8 cellular contexts compared by ENCODE assay signal in the genomic region with DNA sequence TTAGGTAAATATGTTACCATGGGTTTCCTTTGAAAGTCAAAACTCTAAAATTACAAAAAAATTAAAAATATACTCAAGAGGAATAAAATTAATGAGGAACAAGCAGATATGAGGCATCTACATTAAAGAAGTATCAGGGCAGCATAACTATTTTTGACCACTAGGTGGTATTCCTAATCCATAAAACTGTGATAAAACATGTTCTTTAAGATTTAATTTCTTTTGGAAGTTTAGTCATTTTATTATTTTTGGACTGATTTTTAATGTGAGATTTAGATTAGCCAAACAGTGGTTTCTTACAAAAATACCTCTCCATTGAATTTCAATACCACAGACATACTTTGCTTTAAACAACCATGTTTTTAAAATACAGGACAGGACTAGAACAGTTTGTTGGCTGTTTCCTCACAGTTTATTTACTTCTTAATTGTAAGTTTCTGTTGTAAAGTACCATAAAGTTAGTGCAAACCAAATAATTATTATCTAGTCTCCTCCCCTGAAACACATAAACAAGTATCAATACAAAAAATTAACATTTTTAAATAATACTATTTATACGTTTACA. TPM values are rescaled to one million over a fixed set of nuclear protein-coding genes. Genes with fewer than 3 reads are reported as not detected.
DNase-seq lines count a peak whose midpoint lies in the region; ATAC-seq, FAIRE-seq and TF ChIP-seq lines count a peak whose summit lies in the region.

No MANE protein-coding gene starts in this region.

- H3K9ac ChIP-seq in Karpas-422 (ENCODE audit: low read length) (no peak overlapping the region), astrocyte (ENCODE audit: low read length) (no peak overlapping the region)

- CTCF ChIA-PET in GM10248 (lab: Yijun Ruan, JAX) = interaction anchor here (0.6 to 2.4 kb wide), 4 partner anchors 20 to 1924 kb away, joined by 3 to 12 read pairs (median 4); no protein-coding TSS in a partner anchor

- no peaks in the 10 kb centered on the region for H3K4me1 Mint-ChIP-seq in astrocyte (ENCODE audit: low read depth, unreplicated experiment)
- peaks cover 2% of the 10 kb centered on the region for H3K4me1 Mint-ChIP-seq in T-helper 2 cell treated with Interferon-gamma antibody and Interleukin-4, amounts not matched to agents 5 μg/mL and 100 μg/mL, for 36 hours (ENCODE audit: low read depth)

- H3K79me2 ChIP-seq in Karpas-422 (ENCODE audit: low read length) (no peaks in the 10 kb centered on the region), astrocyte (ENCODE audit: insufficient read depth, low read length) (no peaks in the 10 kb centered on the region)

- H3K27me3 Mint-ChIP-seq in astrocyte (ENCODE audit: low read depth, unreplicated experiment) = no peaks in the 10 kb centered on the region
- no peaks in the 10 kb centered on the region for H3K27me3 Mint-ChIP-seq in T-helper 2 cell treated with Interferon-gamma antibody and Interleukin-4, amounts not matched to agents 5 μg/mL and 100 μg/mL, for 36 hours (ENCODE audit: low read depth)

- no peak overlapping the region for H2AFZ ChIP-seq in Karpas-422 (ENCODE audit: low read length)
- H2AFZ ChIP-seq in astrocyte (ENCODE audit: low read depth, low read length) = no peak overlapping the region

- TF ChIP-seq CTCF in GM10248 (IDR thresholded peaks at IDR 0.05; ENCODE audit: control extremely low read depth, extremely low read depth, low read depth, missing control alignments) = peak; percentile 47
- peak; percentile 53 for TF ChIP-seq CTCF in astrocyte (IDR thresholded peaks at IDR 0.05; ENCODE audit: insufficient read depth, low read depth, low read length)

- H4K20me1 ChIP-seq in Karpas-422 (ENCODE audit: insufficient read depth, low read depth, low read length) = no peaks in the 10 kb centered on the region
- H4K20me1 ChIP-seq in astrocyte (ENCODE audit: insufficient read depth, low read length) = no peaks in the 10 kb centered on the region

- no peaks in the 10 kb centered on the region for H3K36me3 Mint-ChIP-seq in astrocyte (ENCODE audit: low read depth, unreplicated experiment)
- H3K36me3 Mint-ChIP-seq in T-helper 2 cell treated with Interferon-gamma antibody and Interleukin-4, amounts not matched to agents 5 μg/mL and 100 μg/mL, for 36 hours (ENCODE audit: low read depth) = no peaks in the 10 kb centered on the region

- ATAC-seq in HG02840 (IDR thresholded peaks at IDR 0.05; ENCODE audit: low FRiP score, unreplicated experiment) = no peak
- no peak for ATAC-seq in esophagus mucosa

- FAIRE-seq in astrocyte (lab: Jason Lieb, UNC) = no peak

- H3K9me3 Mint-ChIP-seq in astrocyte (ENCODE audit: unreplicated experiment) = no peaks in the 10 kb centered on the region
- H3K9me3 Mint-ChIP-seq in T-helper 2 cell treated with Interferon-gamma antibody and Interleukin-4, amounts not matched to agents 5 μg/mL and 100 μg/mL, for 36 hours = no peaks in the 10 kb centered on the region

- H3K9me3 ChIP-seq in Karpas-422 (ENCODE audit: low read length) (no peaks in the 10 kb centered on the region), astrocyte (ENCODE audit: insufficient read depth, low read depth, low read length) (no peaks in the 10 kb centered on the region)

- no peak overlapping the region for H3K27ac Mint-ChIP-seq in astrocyte (ENCODE audit: unreplicated experiment)
- H3K27ac Mint-ChIP-seq in T-helper 2 cell treated with Interferon-gamma antibody and Interleukin-4, amounts not matched to agents 5 μg/mL and 100 μg/mL, for 36 hours = no peak overlapping the region

- H3K36me3 ChIP-seq in Karpas-422 (ENCODE audit: insufficient read depth, low read length) (no peaks in the 10 kb centered on the region), astrocyte (ENCODE audit: insufficient read depth, low read length) (no peaks in the 10 kb centered on the region)

- no peak overlapping the region for H3K4me3 Mint-ChIP-seq in astrocyte (ENCODE audit: unreplicated experiment)
- no peak overlapping the region for H3K4me3 Mint-ChIP-seq in T-helper 2 cell treated with Interferon-gamma antibody and Interleukin-4, amounts not matched to agents 5 μg/mL and 100 μg/mL, for 36 hours

- H3K27me3 ChIP-seq in Karpas-422 (ENCODE audit: low read length) (no peaks in the 10 kb centered on the region), astrocyte (ENCODE audit: insufficient read depth, low read length) (no peaks in the 10 kb centered on the region)

- H3K27ac ChIP-seq in Karpas-422 (ENCODE audit: low read length) (no peak overlapping the region), astrocyte (ENCODE audit: low read depth, low read length) (no peak overlapping the region)

- DNase-seq in GM10248 (ENCODE audit: extremely low spot score) (no peak), Karpas-422 (peak; percentile 70), astrocyte (ENCODE audit: low read depth) (peak; percentile 42), medulla oblongata (ENCODE audit: extremely low spot score) (peak; percentile 21), NCI-H1436 (lab: John Stamatoyannopoulos, UW) (no peak)
- DNase-seq in T-helper 2 cell treated with Interferon-gamma antibody and Interleukin-4, amounts not matched to agents 5 μg/mL and 100 μg/mL, for 36 hours (ENCODE audit: low spot score) = no peak

- POLR2A ChIA-PET in GM10248 (lab: Yijun Ruan, JAX) = no interaction called here

- H3K4me1 ChIP-seq in Karpas-422 (ENCODE audit: low read length) = no peaks in the 10 kb centered on the region
- H3K4me1 ChIP-seq in astrocyte (ENCODE audit: insufficient read depth, low read length) = no peaks in the 10 kb centered on the region

- no peaks in the 10 kb centered on the region for H3K9me2 ChIP-seq in Karpas-422 (replicated peaks; ENCODE audit: insufficient read depth, low read length)

- H3K4me3 ChIP-seq in Karpas-422 (ENCODE audit: low read length) (no peak overlapping the region), astrocyte (ENCODE audit: insufficient read depth, low read depth, low read length) (no peak overlapping the region)

- H3K4me2 ChIP-seq in Karpas-422 (ENCODE audit: low read depth, low read length, poor library complexity, severe bottlenecking) = no peak overlapping the region
- no peak overlapping the region for H3K4me2 ChIP-seq in astrocyte (ENCODE audit: low read length)

RNA-seq across cellular contexts. Expression of gene NTS, which starts 49.8 kb away (rescaled TPM):
- total RNA-seq in Karpas-422 (2014; rRNA removed; shearing (Covaris generic); ENCODE audit: low replicate concordance) = not detected in 2 replicates
- total RNA-seq in astrocyte (1.2 and 1.5 TPM in 2 replicates), esophagus mucosa (0.16 TPM)

Comparison
In these comparisons a context has a peak if more than half of its experiments do, and no peak if none do; other contexts are left out.
1. DNase-seq: peak in Karpas-422 (single experiment), astrocyte (single experiment) and medulla oblongata (single experiment); none in GM10248 (single experiment), NCI-H1436 (single experiment) and T-helper 2 cell treated with Interferon-gamma antibody and Interleukin-4, amounts not matched to agents 5 μg/mL and 100 μg/mL, for 36 hours (single experiment).